ENCODE assay signal across 28 cellular contexts in genomic region chr1:14539953-14540563, GRCh38. TPM values are rescaled to one million over a fixed set of nuclear protein-coding genes. Genes with fewer than 3 reads are reported as not detected.
A peak's percentile ranks its signal among the peaks of the same experiment; 100 is the strongest.
DNase-seq lines count a peak whose midpoint lies in the region; FAIRE-seq and TF ChIP-seq lines count a peak whose summit lies in the region.
"Had no signal": no experiment of that assay in that cellular context is flagged by ENCODE, and none has a peak within 500 bp of the region (broad histone marks: within the 10 kb centered on the region; RNA-seq: fewer than 3 reads in every experiment).

No MANE protein-coding gene starts in this region.

- H3K27me3 Mint-ChIP-seq in endodermal cell (ENCODE audit: insufficient read depth): peaks cover 3% of the 10 kb centered on the region
- H3K27me3 Mint-ChIP-seq: activated CD4-positive, alpha-beta memory T cell treated with anti-CD3 and anti-CD28 coated beads for 36 hours had no signal

- H3K9ac ChIP-seq in BLaER1 (no peak overlapping the region), endodermal cell (ENCODE audit: extremely low read depth, low read length, poor library complexity, severe bottlenecking) (no peak overlapping the region)

- H3K36me3 Mint-ChIP-seq in endodermal cell (ENCODE audit: low read depth): no peaks in the 10 kb centered on the region
- H3K36me3 Mint-ChIP-seq: activated CD4-positive, alpha-beta memory T cell treated with anti-CD3 and anti-CD28 coated beads for 36 hours; CD14-positive monocyte; naive thymus-derived CD8-positive, alpha-beta T cell; WTC11 had no signal

- H3K9me3 Mint-ChIP-seq in endodermal cell: no peaks in the 10 kb centered on the region
- H3K9me3 Mint-ChIP-seq: activated CD4-positive, alpha-beta memory T cell treated with anti-CD3 and anti-CD28 coated beads for 36 hours; central memory CD8-positive, alpha-beta T cell; stimulated activated naive CD8-positive, alpha-beta T cell treated with anti-CD3 and anti-CD28 coated beads, Interleukin-15, Interleukin-2, amounts not matched to agents 100 ng/mL and 50 ng/mL, for 24 hours had no signal

- no peak for TF ChIP-seq CTCF in endodermal cell (conservative IDR thresholded peaks at IDR 0.05)

- H3K27ac ChIP-seq in BLaER1 (peak overlapping the region; percentile 49; the same call in 1 of the 2 replicates), endodermal cell (ENCODE audit: low read depth, low read length) (peak overlapping the region; percentile 92)
- H3K27ac ChIP-seq: gastrocnemius medialis, HL-60, RWPE1, tibial artery had no signal

- peak overlapping the region; percentile 82 for H3K4me2 ChIP-seq in BLaER1

- peaks cover 3% of the 10 kb centered on the region; the same call in 1 of the 2 replicates for H3K27me3 ChIP-seq in BLaER1
- H3K27me3 ChIP-seq in endodermal cell (ENCODE audit: control insufficient read depth, insufficient read depth, low read length, poor library complexity, severe bottlenecking): no peaks in the 10 kb centered on the region
- H3K27me3 ChIP-seq: gastrocnemius medialis had no signal

- peak; percentile 13 for FAIRE-seq in GM12891 (lab: Jason Lieb, UNC)

- H4K20me1 ChIP-seq in BLaER1: no peaks in the 10 kb centered on the region

- H3K4me1 ChIP-seq in BLaER1: peaks cover 35% of the 10 kb centered on the region
- H3K4me1 ChIP-seq in endodermal cell (ENCODE audit: control insufficient read depth, insufficient read depth, low read length): no peaks in the 10 kb centered on the region
- H3K4me1 ChIP-seq: gastrocnemius medialis, tibial artery had no signal

- TF ChIP-seq POLR2A in GM12891 (IDR thresholded peaks at IDR 0.05; ENCODE audit: low read depth, low read length): no peak

- H3K4me3 ChIP-seq in BLaER1 (no peak overlapping the region; the same call in 1 of the 2 replicates), endodermal cell (ENCODE audit: low read length) (no peak overlapping the region)
- H3K4me3 ChIP-seq: gastrocnemius medialis, tibial artery had no signal

- no peaks in the 10 kb centered on the region for H3K9me3 ChIP-seq in BLaER1
- H3K9me3 ChIP-seq in endodermal cell (ENCODE audit: control insufficient read depth, low read length): no peaks in the 10 kb centered on the region
- H3K9me3 ChIP-seq: gastrocnemius medialis, tibial artery had no signal

- H3K36me3 ChIP-seq in BLaER1: no peaks in the 10 kb centered on the region
- H3K36me3 ChIP-seq in endodermal cell (ENCODE audit: control insufficient read depth, insufficient read depth, low read length): no peaks in the 10 kb centered on the region
- H3K36me3 ChIP-seq: gastrocnemius medialis, tibial artery had no signal

- H3K4me1 Mint-ChIP-seq in endodermal cell: no peaks in the 10 kb centered on the region
- H3K4me1 Mint-ChIP-seq: central memory CD8-positive, alpha-beta T cell; naive thymus-derived CD8-positive, alpha-beta T cell had no signal

- no peak overlapping the region for H3K27ac Mint-ChIP-seq in endodermal cell
- H3K27ac Mint-ChIP-seq: activated CD4-positive, alpha-beta memory T cell treated with anti-CD3 and anti-CD28 coated beads for 36 hours; HFFc6; naive thymus-derived CD8-positive, alpha-beta T cell; stimulated activated naive CD8-positive, alpha-beta T cell treated with anti-CD3 and anti-CD28 coated beads, Interleukin-15, Interleukin-2, amounts not matched to agents 100 ng/mL and 50 ng/mL, for 24 hours; WTC11 had no signal

- DNase-seq in GM12891 (ENCODE audit: insufficient read length, low spot score) (no peak), NCI-H2107 (lab: John Stamatoyannopoulos, UW) (peak; percentile 18), endodermal cell (no peak), COR-L47 (lab: John Stamatoyannopoulos, UW) (no peak), midbrain (lab: John Stamatoyannopoulos, UW) (no peak), SHP77 (lab: John Stamatoyannopoulos, UW) (no peak), AG08396 (ENCODE audit: low spot score) (no peak)
- DNase-seq: ACHN; activated CD4-positive, alpha-beta memory T cell treated with anti-CD3 and anti-CD28 coated beads for 36 hours; DMS53; effector CD4-positive, alpha-beta T cell; gastrocnemius medialis; HFFc6; kidney glomerular epithelial cell; mesenchymal stem cell; naive thymus-derived CD8-positive, alpha-beta T cell; NCI-H146; NCI-H446 treated with DMSO at 0.1 percent for 48 hours; stimulated activated CD4-positive, alpha-beta T cell treated with anti-CD3 and anti-CD28 coated beads, Interleukin-4, amount 100 ng/mL, for 1 hour; T-helper 9 cell; tibial artery had no signal

- no peak overlapping the region for H3K4me3 Mint-ChIP-seq in endodermal cell
- H3K4me3 Mint-ChIP-seq: activated CD4-positive, alpha-beta memory T cell treated with anti-CD3 and anti-CD28 coated beads for 36 hours; CD14-positive monocyte; central memory CD8-positive, alpha-beta T cell; HFFc6; naive thymus-derived CD8-positive, alpha-beta T cell; stimulated activated naive CD8-positive, alpha-beta T cell treated with anti-CD3 and anti-CD28 coated beads, Interleukin-15, Interleukin-2, amounts not matched to agents 100 ng/mL and 50 ng/mL, for 24 hours; WTC11 had no signal

- WGBS in endodermal cell (ENCODE audit: insufficient coverage in 1 of 2, insufficient read length in 1 of 2), 2 experiments: 47 to 83% methylated on average over 6 to 9 of the region's 9 CpGs

TF ChIP-seq in GM12891, 5 proteins besides CTCF, POLR2A, EP300 and RAD21:
- no peak for TF ChIP-seq POU2F2 (IDR thresholded peaks at IDR 0.05; ENCODE audit: low read depth, low read length)
- TF ChIP-seq PAX5 (IDR thresholded peaks at IDR 0.05; ENCODE audit: insufficient read depth, low read length, severe bottlenecking): no peak
- TF ChIP-seq SPI1 (IDR thresholded peaks at IDR 0.05; ENCODE audit: low read depth, low read length): no peak
- no peak for TF ChIP-seq TAF1 (IDR thresholded peaks at IDR 0.05; ENCODE audit: low read depth, low read length)
- TF ChIP-seq POLR2AphosphoS5 (IDR thresholded peaks at IDR 0.05; ENCODE audit: low read depth, low read length): no peak

RNA-seq across cellular contexts. Expression of gene KAZN, which starts 58.4 kb away (rescaled TPM):
- 0.80 TPM for polyA plus RNA-seq in GM12891 (2012; ENCODE audit: low read depth, missing spikeins)
- total RNA-seq in endodermal cell: 10 to 100 TPM; 12.4 to 13.9 TPM
- 13.3 TPM for polyA plus RNA-seq in endodermal cell (2013, experiment 1 of 2)
- 12.1 TPM for polyA plus RNA-seq in endodermal cell (2013, experiment 2 of 2)
- polyA plus RNA-seq: CD14-positive monocyte had no signal
